Comparison of ENCODE assay signal across 16 cellular contexts in genomic region chr7:69664433-69664832, GRCh38.
A peak's percentile ranks its signal among the peaks of the same experiment; 100 is the strongest.
DNase-seq lines count a peak whose midpoint lies in the region; ATAC-seq and TF ChIP-seq lines count a peak whose summit lies in the region.
"Had no signal": no experiment of that assay in that cellular context is flagged by ENCODE, and none has a peak within 500 bp of the region (broad histone marks: within the 10 kb centered on the region; RNA-seq: fewer than 3 reads in every experiment).

No MANE protein-coding gene starts in this region.

- peak; percentile 68 for DNase-seq in GM12865 (ENCODE audit: low read depth)
- peak; percentile 53 for DNase-seq in NCI-H1105 treated with DMSO at 0.1 percent for 48 hours (lab: John Stamatoyannopoulos, UW)
- DNase-seq in activated CD4-positive, alpha-beta T cell treated with anti-CD3 and anti-CD28 coated beads, Interleukin-2, amount 10 ng/mL, durations not matched to agents 24 days and 14 days = no peak
- DNase-seq in NCI-H187 (lab: John Stamatoyannopoulos, UW) = no peak
- DNase-seq in uterus = no peak
- DNase-seq in AG08396 (ENCODE audit: low spot score) = no peak
- DNase-seq: activated CD4-positive, alpha-beta T cell treated with anti-CD3 and anti-CD28 coated beads for 36 hours; activated T-cell treated with anti-CD3 and anti-CD28 coated beads, Interleukin-2, amount 50 U/mL, for 72 hours; esophagus squamous epithelium; KBM-7; nephron progenitor cell; PC-9; stimulated activated CD4-positive, alpha-beta T cell treated with anti-CD3 and anti-CD28 coated beads, Interleukin-2, amount 100 ng/mL, for 24 hours; T-cell had no signal

- H3K4me3 ChIP-seq in GM12865 (ENCODE audit: low read depth, low read length) (no peak overlapping the region), uterus (no peak overlapping the region)
- H3K4me3 ChIP-seq: esophagus squamous epithelium, PC-9 had no signal

- no peak for TF ChIP-seq CTCF in GM12865 (IDR thresholded peaks at IDR 0.05; ENCODE audit: insufficient read depth, low read depth, low read length, missing control alignments)
- no peak for TF ChIP-seq CTCF in uterus (IDR thresholded peaks at IDR 0.05)

- intact Hi-C loops in activated CD4-positive, alpha-beta T cell treated with anti-CD3 and anti-CD28 coated beads, Interleukin-2, amount 10 ng/mL, durations not matched to agents 24 days and 14 days (cut with micrococcal nuclease) = no loop called here
- intact Hi-C loops in uterus (cut with DNase I; ENCODE audit: low total_unique reads) = no loop called here

- H3K27ac Mint-ChIP-seq in activated CD4-positive, alpha-beta T cell treated with anti-CD3 and anti-CD28 coated beads, Interleukin-2, amount 10 ng/mL, durations not matched to agents 24 days and 14 days = no peak overlapping the region
- H3K27ac Mint-ChIP-seq: activated CD4-positive, alpha-beta T cell treated with anti-CD3 and anti-CD28 coated beads for 36 hours; activated T-cell treated with anti-CD3 and anti-CD28 coated beads, Interleukin-2, amount 50 U/mL, for 72 hours; nephron progenitor cell; T-cell had no signal

- H3K27ac ChIP-seq in uterus = no peak overlapping the region
- H3K27ac ChIP-seq: esophagus squamous epithelium, PC-9 had no signal

- no peaks in the 10 kb centered on the region for H3K4me1 ChIP-seq in uterus

- no peak overlapping the region for H3K4me3 Mint-ChIP-seq in activated CD4-positive, alpha-beta T cell treated with anti-CD3 and anti-CD28 coated beads, Interleukin-2, amount 10 ng/mL, durations not matched to agents 24 days and 14 days
- H3K4me3 Mint-ChIP-seq: activated CD4-positive, alpha-beta T cell treated with anti-CD3 and anti-CD28 coated beads for 36 hours; activated T-cell treated with anti-CD3 and anti-CD28 coated beads, Interleukin-2, amount 50 U/mL, for 72 hours; nephron progenitor cell; T-cell had no signal

- TF ChIP-seq POLR2A in uterus (IDR thresholded peaks at IDR 0.05) = no peak

- no peaks in the 10 kb centered on the region for H3K4me1 Mint-ChIP-seq in activated CD4-positive, alpha-beta T cell treated with anti-CD3 and anti-CD28 coated beads, Interleukin-2, amount 10 ng/mL, durations not matched to agents 24 days and 14 days
- H3K4me1 Mint-ChIP-seq: activated CD4-positive, alpha-beta T cell treated with anti-CD3 and anti-CD28 coated beads for 36 hours; T-cell had no signal

- H3K27me3 Mint-ChIP-seq in activated CD4-positive, alpha-beta T cell treated with anti-CD3 and anti-CD28 coated beads, Interleukin-2, amount 10 ng/mL, durations not matched to agents 24 days and 14 days = no peaks in the 10 kb centered on the region

- H3K9me3 ChIP-seq in uterus = no peaks in the 10 kb centered on the region
- H3K9me3 ChIP-seq: esophagus squamous epithelium had no signal

- ATAC-seq in GM18909 (IDR thresholded peaks at IDR 0.05; ENCODE audit: poor library complexity, unreplicated experiment) = peak; percentile 74
- peak; percentile 55 for ATAC-seq in HG02943 (IDR thresholded peaks at IDR 0.05; ENCODE audit: low read depth, unreplicated experiment)
- ATAC-seq: activated CD4-positive, alpha-beta T cell treated with anti-CD3 and anti-CD28 coated beads for 36 hours; activated T-cell treated with anti-CD3 and anti-CD28 coated beads, Interleukin-2, amount 50 U/mL, for 72 hours; T-cell had no signal

- H3K9me3 Mint-ChIP-seq in activated CD4-positive, alpha-beta T cell treated with anti-CD3 and anti-CD28 coated beads, Interleukin-2, amount 10 ng/mL, durations not matched to agents 24 days and 14 days = no peaks in the 10 kb centered on the region
- H3K9me3 Mint-ChIP-seq: T-cell had no signal

- no peaks in the 10 kb centered on the region for H3K36me3 ChIP-seq in uterus
- H3K36me3 ChIP-seq: esophagus squamous epithelium had no signal

- no peaks in the 10 kb centered on the region for H3K36me3 Mint-ChIP-seq in activated CD4-positive, alpha-beta T cell treated with anti-CD3 and anti-CD28 coated beads, Interleukin-2, amount 10 ng/mL, durations not matched to agents 24 days and 14 days (ENCODE audit: low read depth)
- H3K36me3 Mint-ChIP-seq: T-cell had no signal

- H3K27me3 ChIP-seq in uterus = no peaks in the 10 kb centered on the region
- H3K27me3 ChIP-seq: esophagus squamous epithelium had no signal

Comparison
In these comparisons a context has a peak if more than half of its experiments do, and no peak if none do; other contexts are left out.
1. DNase-seq: peak in GM12865 (single experiment) and NCI-H1105 treated with DMSO at 0.1 percent for 48 hours (single experiment); none in activated CD4-positive, alpha-beta T cell treated with anti-CD3 and anti-CD28 coated beads, Interleukin-2, amount 10 ng/mL, durations not matched to agents 24 days and 14 days (single experiment), NCI-H187 (0 of 2), uterus (0 of 2) and AG08396 (single experiment).